In genomic region chr5:162684145-162684544, GRCh38 we compare ENCODE assay signal across 28 cellular contexts.
"Had no signal": no experiment of that assay in that cellular context is flagged by ENCODE, and none has a peak within 500 bp of the region (broad histone marks: within the 10 kb centered on the region; RNA-seq: fewer than 3 reads in every experiment).

No MANE protein-coding gene starts in this region.

- H3K9me3 ChIP-seq: ovary, prostate gland, sigmoid colon, tibial nerve had no signal

- H3K27ac ChIP-seq: esophagus squamous epithelium, heart right ventricle, left lung, ovary, prostate gland, sigmoid colon, tibial nerve, VCaP had no signal

- H3K9me3 Mint-ChIP-seq: nephron progenitor cell had no signal

- H3K4me3 Mint-ChIP-seq: activated naive CD8-positive, alpha-beta T cell; naive B cell; nephron progenitor cell; T-helper 2 cell treated with Interferon-gamma antibody and Interleukin-4, amounts not matched to agents 5 μg/mL and 100 μg/mL, for 36 hours had no signal

- H3K36me3 Mint-ChIP-seq: activated naive CD8-positive, alpha-beta T cell; naive B cell had no signal

- H3K27me3 ChIP-seq: esophagus squamous epithelium, heart right ventricle, left lung, ovary, sigmoid colon, tibial nerve had no signal

- H3K27me3 Mint-ChIP-seq: activated naive CD8-positive, alpha-beta T cell; naive B cell had no signal

- ATAC-seq: heart right ventricle, left lung had no signal

- H3K27ac Mint-ChIP-seq: activated naive CD8-positive, alpha-beta T cell; naive B cell; nephron progenitor cell; T-helper 2 cell treated with Interferon-gamma antibody and Interleukin-4, amounts not matched to agents 5 μg/mL and 100 μg/mL, for 36 hours had no signal

- DNase-seq: activated CD4-positive, alpha-beta T cell treated with anti-CD3 and anti-CD28 coated beads for 4 hours; activated CD4-positive, alpha-beta T cell treated with anti-CD3 and anti-CD28 coated beads, Interleukin-2, amount 50 U/mL, for 4 hours; activated effector memory CD4-positive, alpha-beta T cell treated with Interleukin-2 at 50 U/mL for 16 hours; activated naive CD4-positive, alpha-beta T cell treated with Interleukin-2 at 50 U/mL for 16 hours; activated T-cell treated with anti-CD3 and anti-CD28 coated beads for 4 hours; anterior cingulate cortex; effector CD8-positive, alpha-beta T cell; esophagus squamous epithelium; foreskin melanocyte; heart right ventricle; kidney glomerular epithelial cell; left lung; mesendoderm; naive B cell; nephron progenitor cell; ovary; retina; sigmoid colon; stimulated activated CD4-positive, alpha-beta T cell treated with anti-CD3 and anti-CD28 coated beads, Interleukin-15, amount 100 ng/mL, for 24 hours; stimulated activated CD4-positive, alpha-beta T cell treated with anti-CD3 and anti-CD28 coated beads, Interleukin-2, amount 100 ng/mL, for 24 hours; stimulated activated naive CD4-positive, alpha-beta T cell treated with Interleukin-2 at 50 U/mL for 16 hours had no signal

- H3K4me1 Mint-ChIP-seq: naive B cell, nephron progenitor cell had no signal

- H3K4me3 ChIP-seq: esophagus squamous epithelium, heart right ventricle, left lung, lung, ovary, prostate gland, sigmoid colon, smooth muscle cell, tibial nerve had no signal

- H3K4me1 ChIP-seq: esophagus squamous epithelium, heart right ventricle, left lung, prostate gland, tibial nerve had no signal

- H3K36me3 ChIP-seq: esophagus squamous epithelium, heart right ventricle, left lung, ovary, prostate gland, sigmoid colon, tibial nerve had no signal
